Comparison of ENCODE assay signal across 17 cellular contexts in genomic region chr1:108045370-108045950, GRCh38.
A peak's percentile ranks its signal among the peaks of the same experiment; 100 is the strongest.
DNase-seq lines count a peak whose midpoint lies in the region; ATAC-seq and TF ChIP-seq lines count a peak whose summit lies in the region.
"Had no signal": no experiment of that assay in that cellular context is flagged by ENCODE, and none has a peak within 500 bp of the region (broad histone marks: within the 10 kb centered on the region; RNA-seq: fewer than 3 reads in every experiment).

No MANE protein-coding gene starts in this region.

- H3K36me3 ChIP-seq in Loucy (ENCODE audit: insufficient read depth, low read length) = no peaks in the 10 kb centered on the region
- H3K36me3 ChIP-seq: MG63 had no signal

- CTCF ChIA-PET in CD4-positive, alpha-beta T cell (lab: Charles Lee) = no interaction called here

- DNase-seq in CD4-positive, alpha-beta T cell = no peak
- no peak for DNase-seq in naive thymus-derived CD8-positive, alpha-beta T cell
- DNase-seq in H4 (ENCODE audit: low spot score) = no peak
- DNase-seq in GM13976 (ENCODE audit: low spot score) = no peak
- DNase-seq: activated CD8-positive, alpha-beta memory T cell treated with anti-CD3 and anti-CD28 coated beads, Interleukin-2, amount 50 U/mL, for 48 hours; MG63; NCI-H2081; NCI-H774; occipital lobe; stimulated activated CD4-positive, alpha-beta T cell treated with anti-CD3 and anti-CD28 coated beads, Interleukin-1b, Interleukin-23, amount 100 ng/mL, for 48 hours had no signal

- H3K9me2 ChIP-seq in Loucy (replicated peaks; ENCODE audit: low read depth, low read length) = no peaks in the 10 kb centered on the region

- peak; percentile 73 for ATAC-seq in CD4-positive, alpha-beta T cell (ENCODE audit: poor library complexity)
- ATAC-seq in naive thymus-derived CD8-positive, alpha-beta T cell = peak in 1 of 2 donors; percentile 45
- no peak for ATAC-seq in HG02852 (IDR thresholded peaks at IDR 0.05; ENCODE audit: unreplicated experiment)

- H3K27me3 Mint-ChIP-seq in CD4-positive, alpha-beta T cell = no peaks in the 10 kb centered on the region
- peaks cover 0 to 1% (median 0%) of the 10 kb centered on the region in 5 donors for H3K27me3 Mint-ChIP-seq in naive thymus-derived CD8-positive, alpha-beta T cell
- H3K27me3 Mint-ChIP-seq: IgD-negative memory B cell had no signal

- peaks cover 100% of the 10 kb centered on the region for H3K4me1 ChIP-seq in Loucy (ENCODE audit: insufficient read depth, low read length, poor library complexity, severe bottlenecking)

- H3K4me3 ChIP-seq in Loucy (ENCODE audit: low read length, poor library complexity, severe bottlenecking) = peak overlapping the region; percentile 30
- H3K4me3 ChIP-seq: MG63, skin epidermis had no signal

- 0 out of 2 replicates have a peak, but pooled peaks cover 13% of the 10 kb centered on the region for H3K79me2 ChIP-seq in Loucy (ENCODE audit: insufficient read depth, low read length)

- no peaks in the 10 kb centered on the region for H4K20me1 ChIP-seq in Loucy (ENCODE audit: insufficient read depth, low read length, poor library complexity, severe bottlenecking)

- TF ChIP-seq CTCF in CD4-positive, alpha-beta T cell (IDR thresholded peaks at IDR 0.05) = no peak
- TF ChIP-seq CTCF in Loucy (conservative IDR thresholded peaks at IDR 0.05; ENCODE audit: low read length) (no peak), VCaP (conservative IDR thresholded peaks at IDR 0.05) (no peak), GM13976 (IDR thresholded peaks at IDR 0.05; ENCODE audit: borderline replicate concordance, control extremely low read depth, extremely low read depth, insufficient read depth, missing control alignments) (no peak)

- no peak overlapping the region for H3K27ac ChIP-seq in CD4-positive, alpha-beta T cell (ENCODE audit: low read depth, low read length)
- H3K27ac ChIP-seq in VCaP = peak overlapping the region; percentile 57
- H3K27ac ChIP-seq: C4-2B, skin epidermis had no signal

- no peaks in the 10 kb centered on the region for H3K9me3 ChIP-seq in CD4-positive, alpha-beta T cell (ENCODE audit: control insufficient read depth, low read length)
- no peaks in the 10 kb centered on the region for H3K9me3 ChIP-seq in Loucy (ENCODE audit: insufficient read depth, low read depth, low read length)

- in situ Hi-C loops in GM13976 (cut with MboI; ENCODE audit: low sequenced_read_pairs, unreplicated experiment) = no loop called here

- H3K4me2 ChIP-seq in Loucy (ENCODE audit: low read depth, low read length, poor library complexity, severe bottlenecking) = peak overlapping the region; percentile 55

- peak overlapping the region; percentile 72 for H3K9ac ChIP-seq in Loucy (ENCODE audit: low read depth, low read length, poor library complexity, severe bottlenecking)

- intact Hi-C loops in CD4-positive, alpha-beta T cell (cut with DNase I, micrococcal nuclease) = no loop called here

- H2AFZ ChIP-seq in Loucy (ENCODE audit: low read length) = 0 out of 2 replicates have a peak overlapping the region, but pooled peaks have one; percentile 10

- peak overlapping the region; percentile 74 for H3K27ac Mint-ChIP-seq in CD4-positive, alpha-beta T cell
- H3K27ac Mint-ChIP-seq in naive thymus-derived CD8-positive, alpha-beta T cell = peak overlapping the region in 6 of 10 donors; percentile 15 to 78 (median 45)
- H3K27ac Mint-ChIP-seq: memory B cell had no signal

- H3K36me3 Mint-ChIP-seq in CD4-positive, alpha-beta T cell (ENCODE audit: low read depth) = no peaks in the 10 kb centered on the region
- peaks cover 0 to 1% (median 0%) of the 10 kb centered on the region in 3 donors for H3K36me3 Mint-ChIP-seq in naive thymus-derived CD8-positive, alpha-beta T cell

- POLR2A ChIA-PET in CD4-positive, alpha-beta T cell (lab: Charles Lee) = interaction anchor here (1.1 kb wide), 1 partner anchor 32 kb away, joined by 3 read pairs; no protein-coding TSS in a partner anchor
- POLR2A ChIA-PET in naive thymus-derived CD8-positive, alpha-beta T cell (lab: Charles Lee) = no interaction called here

- H3F3A ChIP-seq in Loucy (ENCODE audit: low read depth) = peaks cover 19% of the 10 kb centered on the region

- peaks cover 48% of the 10 kb centered on the region for H3K4me1 Mint-ChIP-seq in CD4-positive, alpha-beta T cell (ENCODE audit: low read depth)
- H3K4me1 Mint-ChIP-seq in naive thymus-derived CD8-positive, alpha-beta T cell = peaks cover 32 to 45% (median 44%) of the 10 kb centered on the region in 4 donors

- no peaks in the 10 kb centered on the region for H3K27me3 ChIP-seq in CD4-positive, alpha-beta T cell (ENCODE audit: control insufficient read depth, insufficient read depth, low read length)
- no peaks in the 10 kb centered on the region for H3K27me3 ChIP-seq in Loucy (ENCODE audit: insufficient read depth, low read length, poor library complexity, severe bottlenecking)
- H3K27me3 ChIP-seq: MG63 had no signal

- no peaks in the 10 kb centered on the region for H3K9me3 Mint-ChIP-seq in CD4-positive, alpha-beta T cell
- no peaks in the 10 kb centered on the region for H3K9me3 Mint-ChIP-seq in naive thymus-derived CD8-positive, alpha-beta T cell
- H3K9me3 Mint-ChIP-seq: IgD-negative memory B cell had no signal

- peak overlapping the region; percentile 68 for H3K4me3 Mint-ChIP-seq in CD4-positive, alpha-beta T cell
- H3K4me3 Mint-ChIP-seq in naive thymus-derived CD8-positive, alpha-beta T cell = peak overlapping the region in 1 of 10 donors; percentile 22
- H3K4me3 Mint-ChIP-seq: memory B cell had no signal
